Comparison of ENCODE assay signal across 1 cellular context in the genomic region with DNA sequence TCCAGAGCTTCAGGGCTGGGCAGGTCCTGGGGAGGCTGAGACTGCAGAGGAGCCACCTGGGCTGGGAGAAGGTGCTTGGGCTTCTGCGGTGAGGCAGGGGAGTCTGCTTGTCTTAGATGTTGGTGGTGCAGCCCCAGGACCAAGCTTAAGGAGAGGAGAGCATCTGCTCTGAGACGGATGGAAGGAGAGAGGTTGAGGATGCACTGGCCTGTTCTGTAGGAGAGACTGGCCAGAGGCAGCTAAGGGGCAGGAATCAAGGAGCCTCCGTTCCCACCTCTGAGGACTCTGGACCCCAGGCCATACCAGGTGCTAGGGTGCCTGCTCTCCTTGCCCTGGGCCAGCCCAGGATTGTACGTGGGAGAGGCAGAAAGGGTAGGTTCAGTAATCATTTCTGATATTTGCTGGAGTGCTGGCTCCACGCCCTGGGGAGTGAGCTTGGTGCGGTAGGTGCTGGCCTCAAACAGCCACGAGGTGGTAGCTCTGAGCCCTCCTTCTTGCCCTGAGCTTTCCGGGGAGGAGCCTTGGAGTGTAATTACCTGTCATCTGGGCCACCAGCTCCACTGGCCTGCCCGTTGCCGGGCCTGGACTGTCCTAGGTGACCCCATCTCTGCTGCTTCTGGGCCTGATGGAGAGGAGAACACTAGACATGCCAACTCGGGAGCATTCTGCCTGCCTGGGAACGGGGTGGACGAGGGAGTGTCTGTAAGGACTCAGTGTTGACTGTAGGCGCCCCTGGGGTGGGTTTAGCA.
TF ChIP-seq lines count a peak whose summit lies in the region.

No MANE protein-coding gene starts in this region.

TF ChIP-seq in GM23338, 12 proteins besides CTCF, POLR2A, EP300 and RAD21 (continued from another document):
- TF ChIP-seq EZH2 (IDR thresholded peaks at IDR 0.05; ENCODE audit: low read depth, unreplicated experiment), result no peak
- TF ChIP-seq ETS1 (IDR thresholded peaks at IDR 0.05), result no peak
- TF ChIP-seq STAT1 (IDR thresholded peaks at IDR 0.05; ENCODE audit: unreplicated experiment), result no peak
